In genomic region chr4:128461300-128462103, GRCh38 we compare ENCODE assay signal across 8 cellular contexts.
A peak's percentile ranks its signal among the peaks of the same experiment; 100 is the strongest.
DNase-seq lines count a peak whose midpoint lies in the region; ATAC-seq and TF ChIP-seq lines count a peak whose summit lies in the region.

No MANE protein-coding gene starts in this region.

- ATAC-seq in HG02885 (IDR thresholded peaks at IDR 0.05; ENCODE audit: poor library complexity, unreplicated experiment): peak; percentile 77
- peak; percentile 58 for ATAC-seq in activated T-helper 17 cell treated with anti-CD3 and anti-CD28 coated beads, Interleukin-2, amount 50 U/mL, for 72 hours (replicated peaks)
- peak; percentile 50 for ATAC-seq in left colon

- peaks cover 0 to 5% (median 0%) of the 10 kb centered on the region in 4 donors for H3K4me1 ChIP-seq in tibial artery

- no peaks in the 10 kb centered on the region for H3K9me3 ChIP-seq in tibial artery

- H3K27ac ChIP-seq in tibial artery: peak overlapping the region in 1 of 2 donors; percentile 38

- no peak overlapping the region for H3K27ac Mint-ChIP-seq in activated T-helper 17 cell treated with anti-CD3 and anti-CD28 coated beads, Interleukin-2, amount 50 U/mL, for 72 hours

- peak; percentile 74 for DNase-seq in Daoy (ENCODE audit: low read depth)
- DNase-seq in left colon: no peak
- no peak for DNase-seq in stimulated activated CD4-positive, alpha-beta T cell treated with anti-CD3 and anti-CD28 coated beads, Interleukin-15, amount 100 ng/mL, for 24 hours
- no peak for DNase-seq in tibial artery
- no peak for DNase-seq in epidermal melanocyte (ENCODE audit: insufficient read length, low spot score)
- no peak for DNase-seq in pons (ENCODE audit: low spot score)

- intact Hi-C loops in left colon (cut with DNase I, micrococcal nuclease): no loop called here
- intact Hi-C loops in tibial artery (cut with DNase I; ENCODE audit: low total_unique reads): no loop called here

- H3K4me3 ChIP-seq in tibial artery: no peak overlapping the region

- H3K27me3 Mint-ChIP-seq in activated T-helper 17 cell treated with anti-CD3 and anti-CD28 coated beads, Interleukin-2, amount 50 U/mL, for 72 hours: no peaks in the 10 kb centered on the region

- H3K36me3 Mint-ChIP-seq in activated T-helper 17 cell treated with anti-CD3 and anti-CD28 coated beads, Interleukin-2, amount 50 U/mL, for 72 hours (ENCODE audit: low read depth): no peaks in the 10 kb centered on the region

- H3K4me3 Mint-ChIP-seq in activated T-helper 17 cell treated with anti-CD3 and anti-CD28 coated beads, Interleukin-2, amount 50 U/mL, for 72 hours: no peak overlapping the region

- H3K4me1 Mint-ChIP-seq in activated T-helper 17 cell treated with anti-CD3 and anti-CD28 coated beads, Interleukin-2, amount 50 U/mL, for 72 hours: no peaks in the 10 kb centered on the region

- no peaks in the 10 kb centered on the region for H3K27me3 ChIP-seq in tibial artery

- no peaks in the 10 kb centered on the region for H3K9me3 Mint-ChIP-seq in activated T-helper 17 cell treated with anti-CD3 and anti-CD28 coated beads, Interleukin-2, amount 50 U/mL, for 72 hours

- no peaks in the 10 kb centered on the region for H3K36me3 ChIP-seq in tibial artery

- no peak for TF ChIP-seq CTCF in tibial artery (IDR thresholded peaks at IDR 0.05)
